ENCODE assay signal across 28 cellular contexts in genomic region chr16:26371349-26371869, GRCh38.
"Had no signal": no experiment of that assay in that cellular context is flagged by ENCODE, and none has a peak within 500 bp of the region (broad histone marks: within the 10 kb centered on the region; RNA-seq: fewer than 3 reads in every experiment).

No MANE protein-coding gene starts in this region.

- H3K27ac Mint-ChIP-seq: dendritic cell treated with granulocyte-macrophage colony-stimulating factor and Interleukin-4, amounts not matched to agents 40 ng/mL and 50 ng/mL, for 4 days; effector memory CD8-positive, alpha-beta T cell; endodermal cell; mesothelial cell of epicardium; naive B cell had no signal

- H3K9me3 ChIP-seq: colonic mucosa, gastrocnemius medialis, lower lobe of right lung had no signal

- H3K4me3 ChIP-seq: colonic mucosa, esophagus squamous epithelium, gastrocnemius medialis, heart right ventricle, left lung, lower lobe of right lung, mucosa of descending colon had no signal

- H3K4me1 ChIP-seq: colonic mucosa, esophagus squamous epithelium, gastrocnemius medialis, heart right ventricle, left lung, lower lobe of right lung had no signal

- H3K27me3 ChIP-seq: colonic mucosa, esophagus squamous epithelium, gastrocnemius medialis, left lung had no signal

- FAIRE-seq: endometrium, islet of Langerhans, keratinocyte had no signal

- ATAC-seq: effector memory CD8-positive, alpha-beta T cell; esophagus mucosa; gastrocnemius medialis; heart right ventricle; left cardiac atrium; left lung; left ventricle myocardium superior; lower lobe of right lung; mucosa of descending colon had no signal

- DNase-seq: colonic mucosa; cortex of kidney; effector CD8-positive, alpha-beta T cell; effector memory CD8-positive, alpha-beta T cell; endodermal cell; erythroblast; esophagus squamous epithelium; foreskin fibroblast; foreskin melanocyte; gastrocnemius medialis; glutamatergic neuron; head of caudate nucleus; heart right ventricle; hippocampal formation; left cardiac atrium; left lung; left ventricle myocardium superior; lower lobe of right lung; mesenchymal stem cell; mucosa of descending colon; naive B cell had no signal

- H3K4me1 Mint-ChIP-seq: endodermal cell, naive B cell had no signal

- H3K27me3 Mint-ChIP-seq: dendritic cell treated with granulocyte-macrophage colony-stimulating factor and Interleukin-4, amounts not matched to agents 40 ng/mL and 50 ng/mL, for 4 days had no signal

- H3K36me3 ChIP-seq: colonic mucosa, esophagus squamous epithelium, gastrocnemius medialis, heart right ventricle, left lung, lower lobe of right lung had no signal

- H3K9me3 Mint-ChIP-seq: endodermal cell, mesothelial cell of epicardium had no signal

- H3K4me3 Mint-ChIP-seq: dendritic cell treated with granulocyte-macrophage colony-stimulating factor and Interleukin-4, amounts not matched to agents 40 ng/mL and 50 ng/mL, for 4 days; effector memory CD8-positive, alpha-beta T cell; endodermal cell; mesothelial cell of epicardium; naive B cell had no signal

- H3K27ac ChIP-seq: colonic mucosa, epithelial cell of prostate, esophagus squamous epithelium, gastrocnemius medialis, heart right ventricle, left lung, lower lobe of right lung had no signal

- H3K36me3 Mint-ChIP-seq: mesothelial cell of epicardium, naive B cell had no signal
